1 cellular context compared by ENCODE assay signal in the genomic region with DNA sequence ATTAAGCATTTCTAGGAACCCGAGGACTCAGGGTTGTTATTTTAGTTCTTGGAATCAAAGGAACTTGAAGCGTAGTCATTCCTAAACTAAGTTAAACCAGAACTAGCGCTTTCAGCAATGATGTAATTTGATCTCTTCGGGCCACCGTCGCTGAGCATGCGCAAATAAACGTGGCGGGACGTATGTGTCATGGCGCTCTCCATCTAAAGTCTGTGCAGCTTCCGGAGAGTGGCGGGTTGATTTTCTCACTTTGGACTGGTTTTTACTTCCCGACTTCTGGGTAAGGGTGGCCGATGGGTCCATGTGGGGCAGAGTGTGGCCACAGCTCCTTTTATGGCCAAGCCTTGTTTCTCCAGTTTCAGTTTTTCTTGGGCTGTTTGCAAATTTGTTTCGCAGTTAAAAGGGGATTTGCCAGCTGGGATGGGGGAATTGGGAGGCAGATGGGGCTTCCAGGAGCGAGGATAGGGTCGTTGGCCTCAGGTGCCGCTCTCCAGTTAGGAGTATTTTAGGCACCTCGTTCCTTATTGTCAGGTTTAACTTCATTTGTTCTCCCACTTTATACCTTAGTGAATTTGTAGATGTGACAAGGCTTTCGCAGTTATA.
TF ChIP-seq lines count a peak whose summit lies in the region.

A gene (plus strand): TSS at position 163 of the 603 bp plus-strand sequence. CDS start 11,894 bp downstream, outside the sequence.

TF ChIP-seq in GM12878, 131 proteins besides CTCF, POLR2A, EP300 and RAD21 (continued from another document):
- TF ChIP-seq, protein P1, sequence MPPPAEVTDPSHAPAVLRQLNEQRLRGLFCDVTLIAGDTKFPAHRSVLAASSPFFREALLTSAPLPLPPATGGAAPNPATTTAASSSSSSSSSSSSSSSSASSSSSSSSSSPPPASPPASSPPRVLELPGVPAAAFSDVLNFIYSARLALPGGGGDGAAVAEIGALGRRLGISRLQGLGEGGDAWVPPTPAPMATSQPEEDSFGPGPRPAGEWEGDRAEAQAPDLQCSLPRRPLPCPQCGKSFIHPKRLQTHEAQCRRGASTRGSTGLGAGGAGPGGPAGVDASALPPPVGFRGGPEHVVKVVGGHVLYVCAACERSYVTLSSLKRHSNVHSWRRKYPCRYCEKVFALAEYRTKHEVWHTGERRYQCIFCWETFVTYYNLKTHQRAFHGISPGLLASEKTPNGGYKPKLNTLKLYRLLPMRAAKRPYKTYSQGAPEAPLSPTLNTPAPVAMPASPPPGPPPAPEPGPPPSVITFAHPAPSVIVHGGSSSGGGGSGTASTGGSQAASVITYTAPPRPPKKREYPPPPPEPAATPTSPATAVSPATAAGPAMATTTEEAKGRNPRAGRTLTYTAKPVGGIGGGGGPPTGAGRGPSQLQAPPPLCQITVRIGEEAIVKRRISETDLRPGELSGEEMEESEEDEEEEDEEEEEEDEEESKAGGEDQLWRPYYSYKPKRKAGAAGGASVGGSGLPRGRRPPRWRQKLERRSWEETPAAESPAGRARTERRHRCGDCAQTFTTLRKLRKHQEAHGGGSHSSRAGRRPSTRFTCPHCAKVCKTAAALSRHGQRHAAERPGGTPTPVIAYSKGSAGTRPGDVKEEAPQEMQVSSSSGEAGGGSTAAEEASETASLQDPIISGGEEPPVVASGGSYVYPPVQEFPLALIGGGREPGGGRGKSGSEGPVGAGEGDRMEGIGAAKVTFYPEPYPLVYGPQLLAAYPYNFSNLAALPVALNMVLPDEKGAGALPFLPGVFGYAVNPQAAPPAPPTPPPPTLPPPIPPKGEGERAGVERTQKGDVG (CRISPR knock-in tag; IDR thresholded peaks at IDR 0.05), result no peak
- no peak for TF ChIP-seq FOS (IDR thresholded peaks at IDR 0.05; ENCODE audit: borderline replicate concordance, extremely low read depth, insufficient read length)
- 0 out of 2 replicates have a peak, but pooled peaks have one; percentile 19 for TF ChIP-seq GATAD2B (conservative IDR thresholded peaks at IDR 0.05; ENCODE audit: low read depth)
- TF ChIP-seq HDAC6 (IDR thresholded peaks at IDR 0.05; ENCODE audit: unreplicated experiment), result peak; percentile 27
- TF ChIP-seq HCFC1 (IDR thresholded peaks at IDR 0.05; ENCODE audit: low read length), result peak; percentile 70
- TF ChIP-seq, protein P2, sequence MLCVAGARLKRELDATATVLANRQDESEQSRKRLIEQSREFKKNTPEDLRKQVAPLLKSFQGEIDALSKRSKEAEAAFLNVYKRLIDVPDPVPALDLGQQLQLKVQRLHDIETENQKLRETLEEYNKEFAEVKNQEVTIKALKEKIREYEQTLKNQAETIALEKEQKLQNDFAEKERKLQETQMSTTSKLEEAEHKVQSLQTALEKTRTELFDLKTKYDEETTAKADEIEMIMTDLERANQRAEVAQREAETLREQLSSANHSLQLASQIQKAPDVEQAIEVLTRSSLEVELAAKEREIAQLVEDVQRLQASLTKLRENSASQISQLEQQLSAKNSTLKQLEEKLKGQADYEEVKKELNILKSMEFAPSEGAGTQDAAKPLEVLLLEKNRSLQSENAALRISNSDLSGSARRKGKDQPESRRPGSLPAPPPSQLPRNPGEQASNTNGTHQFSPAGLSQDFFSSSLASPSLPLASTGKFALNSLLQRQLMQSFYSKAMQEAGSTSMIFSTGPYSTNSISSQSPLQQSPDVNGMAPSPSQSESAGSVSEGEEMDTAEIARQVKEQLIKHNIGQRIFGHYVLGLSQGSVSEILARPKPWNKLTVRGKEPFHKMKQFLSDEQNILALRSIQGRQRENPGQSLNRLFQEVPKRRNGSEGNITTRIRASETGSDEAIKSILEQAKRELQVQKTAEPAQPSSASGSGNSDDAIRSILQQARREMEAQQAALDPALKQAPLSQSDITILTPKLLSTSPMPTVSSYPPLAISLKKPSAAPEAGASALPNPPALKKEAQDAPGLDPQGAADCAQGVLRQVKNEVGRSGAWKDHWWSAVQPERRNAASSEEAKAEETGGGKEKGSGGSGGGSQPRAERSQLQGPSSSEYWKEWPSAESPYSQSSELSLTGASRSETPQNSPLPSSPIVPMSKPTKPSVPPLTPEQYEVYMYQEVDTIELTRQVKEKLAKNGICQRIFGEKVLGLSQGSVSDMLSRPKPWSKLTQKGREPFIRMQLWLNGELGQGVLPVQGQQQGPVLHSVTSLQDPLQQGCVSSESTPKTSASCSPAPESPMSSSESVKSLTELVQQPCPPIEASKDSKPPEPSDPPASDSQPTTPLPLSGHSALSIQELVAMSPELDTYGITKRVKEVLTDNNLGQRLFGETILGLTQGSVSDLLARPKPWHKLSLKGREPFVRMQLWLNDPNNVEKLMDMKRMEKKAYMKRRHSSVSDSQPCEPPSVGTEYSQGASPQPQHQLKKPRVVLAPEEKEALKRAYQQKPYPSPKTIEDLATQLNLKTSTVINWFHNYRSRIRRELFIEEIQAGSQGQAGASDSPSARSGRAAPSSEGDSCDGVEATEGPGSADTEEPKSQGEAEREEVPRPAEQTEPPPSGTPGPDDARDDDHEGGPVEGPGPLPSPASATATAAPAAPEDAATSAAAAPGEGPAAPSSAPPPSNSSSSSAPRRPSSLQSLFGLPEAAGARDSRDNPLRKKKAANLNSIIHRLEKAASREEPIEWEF (IDR thresholded peaks at IDR 0.05; ENCODE audit: insufficient replicate concordance, low read depth, low read length), result no peak
- TF ChIP-seq LARP7 (IDR thresholded peaks at IDR 0.05), result no peak
- peak; percentile 100 for TF ChIP-seq YY1 (IDR thresholded peaks at IDR 0.05; ENCODE audit: low read depth, low read length)
- no peak for TF ChIP-seq CHD4 (IDR thresholded peaks at IDR 0.05)
- TF ChIP-seq SP1 (IDR thresholded peaks at IDR 0.05; ENCODE audit: low read depth, low read length), result no peak
- TF ChIP-seq NFIC (IDR thresholded peaks at IDR 0.05; ENCODE audit: low read depth, low read length), result peak; percentile 45; the same call in 1 of the 2 replicates
- peak; percentile 78 for TF ChIP-seq IKZF1 (conservative IDR thresholded peaks at IDR 0.05)
- 0 out of 4 replicates have a peak, but pooled peaks have one; percentile 4 to 25 for TF ChIP-seq BHLHE40 (IDR thresholded peaks at IDR 0.05; ENCODE audit: borderline replicate concordance in 1 of 2, low read depth in 2 of 2, low read length in 1 of 2)
- TF ChIP-seq DPF2 (IDR thresholded peaks at IDR 0.05), result no peak
- peak; percentile 79; the same call in 1 of the 2 replicates for TF ChIP-seq PML (IDR thresholded peaks at IDR 0.05; ENCODE audit: low read length)
- peak; percentile 84; the same call in 2 of the 3 replicates for TF ChIP-seq POU2F2 (IDR thresholded peaks at IDR 0.05; ENCODE audit: borderline replicate concordance, low read depth, low read length)
- no peak for TF ChIP-seq PAX8 (IDR thresholded peaks at IDR 0.05)
- peak; percentile 55 for TF ChIP-seq SIX5 (IDR thresholded peaks at IDR 0.05; ENCODE audit: low read depth, low read length, severe bottlenecking)
- 0 out of 4 replicates have a peak, but pooled peaks of 1 of the 2 experiments have one; percentile 1 for TF ChIP-seq SRF (IDR thresholded peaks at IDR 0.05; ENCODE audit: low read depth in 2 of 2, low read length in 2 of 2)
- TF ChIP-seq SMAD1 (IDR thresholded peaks at IDR 0.05; ENCODE audit: low read depth, partially characterized antibody), result no peak
- no peak for TF ChIP-seq CHD2 (IDR thresholded peaks at IDR 0.05; ENCODE audit: borderline replicate concordance, low read depth, low read length)
- TF ChIP-seq JUNB (IDR thresholded peaks at IDR 0.05), result peak; percentile 88
- TF ChIP-seq, protein P3, sequence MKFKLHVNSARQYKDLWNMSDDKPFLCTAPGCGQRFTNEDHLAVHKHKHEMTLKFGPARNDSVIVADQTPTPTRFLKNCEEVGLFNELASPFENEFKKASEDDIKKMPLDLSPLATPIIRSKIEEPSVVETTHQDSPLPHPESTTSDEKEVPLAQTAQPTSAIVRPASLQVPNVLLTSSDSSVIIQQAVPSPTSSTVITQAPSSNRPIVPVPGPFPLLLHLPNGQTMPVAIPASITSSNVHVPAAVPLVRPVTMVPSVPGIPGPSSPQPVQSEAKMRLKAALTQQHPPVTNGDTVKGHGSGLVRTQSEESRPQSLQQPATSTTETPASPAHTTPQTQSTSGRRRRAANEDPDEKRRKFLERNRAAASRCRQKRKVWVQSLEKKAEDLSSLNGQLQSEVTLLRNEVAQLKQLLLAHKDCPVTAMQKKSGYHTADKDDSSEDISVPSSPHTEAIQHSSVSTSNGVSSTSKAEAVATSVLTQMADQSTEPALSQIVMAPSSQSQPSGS (IDR thresholded peaks at IDR 0.05; ENCODE audit: low read length), result peak; percentile 63; the same call in 1 of the 2 replicates
- TF ChIP-seq BCL11A (IDR thresholded peaks at IDR 0.05; ENCODE audit: low read depth, low read length), result peak; percentile 14; the same call in 1 of the 2 replicates
